In genomic region chr20:34864216-34864615, GRCh38 we compare ENCODE assay signal across 25 cellular contexts. TPM values are rescaled to one million over a fixed set of nuclear protein-coding genes. Genes with fewer than 3 reads are reported as not detected.
DNase-seq lines count a peak whose midpoint lies in the region; ATAC-seq, FAIRE-seq and TF ChIP-seq lines count a peak whose summit lies in the region.
"Had no signal": no experiment of that assay in that cellular context is flagged by ENCODE, and none has a peak within 500 bp of the region (broad histone marks: within the 10 kb centered on the region; RNA-seq: fewer than 3 reads in every experiment).

No MANE protein-coding gene starts in this region.

- FAIRE-seq in H54 (lab: Jason Lieb, UNC) = no peak
- FAIRE-seq: GM19239 had no signal

- peaks cover 4% of the 10 kb centered on the region for H3K4me1 Mint-ChIP-seq in activated CD4-positive, alpha-beta T cell treated with anti-CD3 and anti-CD28 coated beads, Interleukin-2, amount 10 ng/mL, durations not matched to agents 24 days and 14 days
- peaks cover 3% of the 10 kb centered on the region for H3K4me1 Mint-ChIP-seq in activated CD4-positive, alpha-beta T cell treated with anti-CD3 and anti-CD28 coated beads, Interleukin-2, amount 10 ng/mL, durations not matched to agents 7 days and 5 days
- H3K4me1 Mint-ChIP-seq in Calu3 (ENCODE audit: low read depth, unreplicated experiment) (peaks cover 11% of the 10 kb centered on the region), chondrocyte (ENCODE audit: low read depth) (no peaks in the 10 kb centered on the region), osteocyte (ENCODE audit: unreplicated experiment) (peaks cover 4% of the 10 kb centered on the region)

- no peak overlapping the region for H3K4me3 Mint-ChIP-seq in activated CD4-positive, alpha-beta T cell treated with anti-CD3 and anti-CD28 coated beads, Interleukin-2, amount 10 ng/mL, durations not matched to agents 24 days and 14 days
- H3K4me3 Mint-ChIP-seq in activated CD4-positive, alpha-beta T cell treated with anti-CD3 and anti-CD28 coated beads, Interleukin-2, amount 10 ng/mL, durations not matched to agents 7 days and 5 days = no peak overlapping the region
- no peak overlapping the region for H3K4me3 Mint-ChIP-seq in Calu3 (ENCODE audit: low read depth, unreplicated experiment)
- no peak overlapping the region for H3K4me3 Mint-ChIP-seq in chondrocyte (ENCODE audit: unreplicated experiment)
- H3K4me3 Mint-ChIP-seq in osteocyte (ENCODE audit: unreplicated experiment) = no peak overlapping the region
- H3K4me3 Mint-ChIP-seq: CD14-positive monocyte; CD8-positive, alpha-beta memory T cell; IgD-negative memory B cell had no signal

- ATAC-seq in GM21360 (IDR thresholded peaks at IDR 0.05; ENCODE audit: unreplicated experiment) (no peak), HG03196 (IDR thresholded peaks at IDR 0.05; ENCODE audit: unreplicated experiment) (no peak)
- ATAC-seq: HCT116, Panc1 had no signal

- POLR2A ChIA-PET in activated CD4-positive, alpha-beta T cell treated with anti-CD3 and anti-CD28 coated beads, Interleukin-2, amount 10 ng/mL, durations not matched to agents 7 days and 5 days (lab: Charles Lee) = interaction anchor here (0.7 kb wide), 1 partner anchor 84 kb away, joined by 8 read pairs; no protein-coding TSS in a partner anchor

- no peak for TF ChIP-seq POLR2A in H54 (IDR thresholded peaks at IDR 0.05; ENCODE audit: low read depth, low read length)

- TF ChIP-seq CTCF in Calu3 (IDR thresholded peaks at IDR 0.05; ENCODE audit: unreplicated experiment) = no peak
- TF ChIP-seq CTCF in chondrocyte (IDR thresholded peaks at IDR 0.05) = no peak
- no peak for TF ChIP-seq CTCF in osteocyte (IDR thresholded peaks at IDR 0.05)

- no peak for DNase-seq in activated CD4-positive, alpha-beta T cell treated with anti-CD3 and anti-CD28 coated beads, Interleukin-2, amount 10 ng/mL, durations not matched to agents 24 days and 14 days
- DNase-seq in activated CD4-positive, alpha-beta T cell treated with anti-CD3 and anti-CD28 coated beads, Interleukin-2, amount 10 ng/mL, durations not matched to agents 7 days and 5 days = no peak
- no peak for DNase-seq in Calu3
- DNase-seq in chondrocyte (ENCODE audit: low spot score) = no peak
- DNase-seq in osteocyte (ENCODE audit: extremely low spot score, unreplicated experiment) = peak; percentile 49
- DNase-seq in H54 (ENCODE audit: insufficient read length, low spot score) = no peak
- DNase-seq: 8988T; ACHN; BE2C; CD8-positive, alpha-beta memory T cell; DND-41; NCI-H1092; NCI-H1417 treated with DMSO at 0.1 percent for 48 hours; NCI-H1694 treated with DMSO at 0.1 percent for 48 hours; NCI-H2081; NCI-H2227 treated with DMSO at 0.1 percent for 48 hours; NCI-H69; SHP77 treated with DMSO at 0.1 percent for 48 hours had no signal

- CTCF ChIA-PET in activated CD4-positive, alpha-beta T cell treated with anti-CD3 and anti-CD28 coated beads, Interleukin-2, amount 10 ng/mL, durations not matched to agents 7 days and 5 days (lab: Charles Lee) = interaction anchor here (0.6 to 1.9 kb wide), 2 partner anchors 10 to 11 kb away, joined by 4 to 6 read pairs; no protein-coding TSS in a partner anchor
- CTCF ChIA-PET in Calu3 (lab: Charles Lee) = interaction anchor here (1.1 kb wide), 1 partner anchor 9 kb away, joined by 3 read pairs; the partner anchor contains the start of gene GGT7

- no peaks in the 10 kb centered on the region for H3K9me3 Mint-ChIP-seq in activated CD4-positive, alpha-beta T cell treated with anti-CD3 and anti-CD28 coated beads, Interleukin-2, amount 10 ng/mL, durations not matched to agents 24 days and 14 days
- H3K9me3 Mint-ChIP-seq in activated CD4-positive, alpha-beta T cell treated with anti-CD3 and anti-CD28 coated beads, Interleukin-2, amount 10 ng/mL, durations not matched to agents 7 days and 5 days = no peaks in the 10 kb centered on the region
- H3K9me3 Mint-ChIP-seq in Calu3 (ENCODE audit: low read depth, unreplicated experiment) = no peaks in the 10 kb centered on the region
- no peaks in the 10 kb centered on the region for H3K9me3 Mint-ChIP-seq in chondrocyte (ENCODE audit: low read depth)
- no peaks in the 10 kb centered on the region for H3K9me3 Mint-ChIP-seq in osteocyte (ENCODE audit: unreplicated experiment)
- H3K9me3 Mint-ChIP-seq: CD8-positive, alpha-beta memory T cell; IgD-negative memory B cell had no signal

- H3K36me3 Mint-ChIP-seq in activated CD4-positive, alpha-beta T cell treated with anti-CD3 and anti-CD28 coated beads, Interleukin-2, amount 10 ng/mL, durations not matched to agents 24 days and 14 days (ENCODE audit: low read depth) = peaks cover 4% of the 10 kb centered on the region
- H3K36me3 Mint-ChIP-seq in activated CD4-positive, alpha-beta T cell treated with anti-CD3 and anti-CD28 coated beads, Interleukin-2, amount 10 ng/mL, durations not matched to agents 7 days and 5 days (ENCODE audit: low read depth) = no peaks in the 10 kb centered on the region
- H3K36me3 Mint-ChIP-seq in Calu3 (ENCODE audit: insufficient read depth, unreplicated experiment) (peaks cover 7% of the 10 kb centered on the region), chondrocyte (ENCODE audit: low read depth) (peaks cover 17% of the 10 kb centered on the region), osteocyte (ENCODE audit: unreplicated experiment) (peaks cover 5% of the 10 kb centered on the region)

- no TSS peak for BruUV-seq in Calu3 (replicated peaks; lab: Mats Ljungman, UMichigan)

- no peaks in the 10 kb centered on the region for H3K27me3 Mint-ChIP-seq in activated CD4-positive, alpha-beta T cell treated with anti-CD3 and anti-CD28 coated beads, Interleukin-2, amount 10 ng/mL, durations not matched to agents 24 days and 14 days
- no peaks in the 10 kb centered on the region for H3K27me3 Mint-ChIP-seq in activated CD4-positive, alpha-beta T cell treated with anti-CD3 and anti-CD28 coated beads, Interleukin-2, amount 10 ng/mL, durations not matched to agents 7 days and 5 days
- H3K27me3 Mint-ChIP-seq in Calu3 (ENCODE audit: unreplicated experiment) = peaks cover 4% of the 10 kb centered on the region
- no peaks in the 10 kb centered on the region for H3K27me3 Mint-ChIP-seq in chondrocyte (ENCODE audit: low read depth)
- H3K27me3 Mint-ChIP-seq in osteocyte (ENCODE audit: unreplicated experiment) = no peaks in the 10 kb centered on the region
- H3K27me3 Mint-ChIP-seq: CD8-positive, alpha-beta memory T cell; IgD-negative memory B cell had no signal

- H3K27ac Mint-ChIP-seq in activated CD4-positive, alpha-beta T cell treated with anti-CD3 and anti-CD28 coated beads, Interleukin-2, amount 10 ng/mL, durations not matched to agents 24 days and 14 days = peak overlapping the region; percentile 1
- H3K27ac Mint-ChIP-seq in activated CD4-positive, alpha-beta T cell treated with anti-CD3 and anti-CD28 coated beads, Interleukin-2, amount 10 ng/mL, durations not matched to agents 7 days and 5 days = no peak overlapping the region
- H3K27ac Mint-ChIP-seq in Calu3 (ENCODE audit: unreplicated experiment) (peak overlapping the region; percentile 3), chondrocyte (ENCODE audit: unreplicated experiment) (peak overlapping the region; percentile 3), osteocyte (ENCODE audit: unreplicated experiment) (no peak overlapping the region)
- H3K27ac Mint-ChIP-seq: IgD-negative memory B cell had no signal

- intact Hi-C loops in activated CD4-positive, alpha-beta T cell treated with anti-CD3 and anti-CD28 coated beads, Interleukin-2, amount 10 ng/mL, durations not matched to agents 24 days and 14 days (cut with micrococcal nuclease) = no loop called here
- intact Hi-C loops in Calu3 (cut with micrococcal nuclease; ENCODE audit: unreplicated experiment) = no loop called here

RNA-seq across cellular contexts. Expression of gene GGT7, which starts 8.4 kb away (rescaled TPM):
- 12.8 and 14.8 TPM in 2 replicates for total RNA-seq in activated CD4-positive, alpha-beta T cell treated with anti-CD3 and anti-CD28 coated beads, Interleukin-2, amount 10 ng/mL, durations not matched to agents 24 days and 14 days
- total RNA-seq in activated CD4-positive, alpha-beta T cell treated with anti-CD3 and anti-CD28 coated beads, Interleukin-2, amount 10 ng/mL, durations not matched to agents 7 days and 5 days = 1 to 10 TPM; 5.7 to 7.2 TPM
- total RNA-seq in Calu3 (2022) (13.5 and 16.2 TPM in 2 replicates), chondrocyte (10.4 to 23.9 TPM (median 23.7 TPM) in 3 replicates), osteocyte (32.8 and 37.0 TPM in 2 replicates)

RNA-seq across cellular contexts. Expression of gene ACSS2, which starts 12.2 kb away (rescaled TPM):
- total RNA-seq in activated CD4-positive, alpha-beta T cell treated with anti-CD3 and anti-CD28 coated beads, Interleukin-2, amount 10 ng/mL, durations not matched to agents 24 days and 14 days = 44.8 and 54.4 TPM in 2 replicates
- 10 to 100 TPM; 33.0 to 36.1 TPM for total RNA-seq in activated CD4-positive, alpha-beta T cell treated with anti-CD3 and anti-CD28 coated beads, Interleukin-2, amount 10 ng/mL, durations not matched to agents 7 days and 5 days
- 34.9 and 35.3 TPM in 2 replicates for total RNA-seq in Calu3 (2022)
- total RNA-seq in chondrocyte = 20.5 to 34.8 TPM (median 31.8 TPM) in 3 replicates
- total RNA-seq in osteocyte = 28.2 and 31.1 TPM in 2 replicates

RNA-seq across cellular contexts. Expression of gene NCOA6, which starts 38.8 kb away (rescaled TPM):
- 25.1 and 26.8 TPM in 2 replicates for total RNA-seq in activated CD4-positive, alpha-beta T cell treated with anti-CD3 and anti-CD28 coated beads, Interleukin-2, amount 10 ng/mL, durations not matched to agents 24 days and 14 days
- 10 to 100 TPM; 32.3 to 35.0 TPM for total RNA-seq in activated CD4-positive, alpha-beta T cell treated with anti-CD3 and anti-CD28 coated beads, Interleukin-2, amount 10 ng/mL, durations not matched to agents 7 days and 5 days
- total RNA-seq in Calu3 (2022) = 42.8 and 44.7 TPM in 2 replicates
- total RNA-seq in chondrocyte = 21.5 to 43.3 TPM (median 42.3 TPM) in 3 replicates
- 33.4 and 33.9 TPM in 2 replicates for total RNA-seq in osteocyte

Comparison
In these comparisons a context has a peak if more than half of its experiments do, and no peak if none do; other contexts are left out.
1. H3K27ac Mint-ChIP-seq: peak in activated CD4-positive, alpha-beta T cell treated with anti-CD3 and anti-CD28 coated beads, Interleukin-2, amount 10 ng/mL, durations not matched to agents 24 days and 14 days (single experiment), Calu3 (single experiment) and chondrocyte (single experiment); none in activated CD4-positive, alpha-beta T cell treated with anti-CD3 and anti-CD28 coated beads, Interleukin-2, amount 10 ng/mL, durations not matched to agents 7 days and 5 days (single experiment) and osteocyte (single experiment).